ENCODE assay signal across 26 cellular contexts in the genomic region with DNA sequence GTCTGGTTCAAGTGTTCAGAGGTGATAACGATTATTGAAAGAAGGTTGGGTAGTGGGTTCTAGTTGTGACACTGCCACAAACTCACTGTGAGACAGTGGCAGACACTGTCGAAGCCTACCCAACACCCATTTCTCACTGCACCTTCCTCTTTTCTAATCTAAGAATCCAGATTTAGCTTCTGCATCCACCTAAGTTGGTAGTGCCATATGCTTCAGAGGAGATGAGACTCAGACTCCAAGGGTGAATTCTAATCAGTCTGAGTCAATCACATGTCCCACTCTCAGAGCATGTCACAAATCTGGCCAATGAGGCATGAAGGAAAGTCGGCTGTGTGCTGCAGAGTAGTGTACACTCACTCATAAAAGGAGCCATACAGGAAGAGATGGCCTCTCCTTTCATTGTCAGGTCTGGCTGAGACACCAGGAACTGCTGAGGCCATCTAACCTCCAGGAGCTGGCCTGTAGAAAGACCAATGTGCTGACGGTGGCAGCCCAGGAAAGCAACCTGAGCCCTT.
"Had no signal": no experiment of that assay in that cellular context is flagged by ENCODE, and none has a peak within 500 bp of the region (broad histone marks: within the 10 kb centered on the region; RNA-seq: fewer than 3 reads in every experiment).

No MANE protein-coding gene starts in this region.

- DNase-seq: activated B cell treated with CpG ODN at 0.5 μM for 24 hours; activated CD4-positive, alpha-beta memory T cell treated with anti-CD3 and anti-CD28 coated beads for 36 hours; activated CD4-positive, alpha-beta T cell treated with anti-CD3 and anti-CD28 coated beads for 36 hours; activated effector memory CD4-positive, alpha-beta T cell treated with Interleukin-2 at 50 U/mL for 16 hours; activated naive CD4-positive, alpha-beta T cell treated with anti-CD3 and anti-CD28 coated beads for 36 hours; activated naive CD8-positive, alpha-beta T cell treated with anti-CD3 and anti-CD28 coated beads, Interleukin-2, amount 10 ng/mL, durations not matched to agents 7 days and 5 days; activated T-cell treated with anti-CD3 and anti-CD28 coated beads, Interleukin-2, amount 50 U/mL, for 72 hours; amniotic stem cell; cortex of kidney; endodermal cell; heart left ventricle; islet precursor cell; lower lobe of right lung; mesendoderm; naive B cell; occipital lobe; posterior cingulate gyrus; small intestine; stimulated activated CD4-positive, alpha-beta T cell treated with anti-CD3 and anti-CD28 coated beads, Interleukin-2, amount 100 ng/mL, for 24 hours; T-helper 2 cell; transverse colon; uterus had no signal

- ATAC-seq: activated CD4-positive, alpha-beta T cell treated with anti-CD3 and anti-CD28 coated beads for 36 hours; gastroesophageal sphincter; heart left ventricle; left lobe of liver; lower lobe of right lung; sciatic nerve; stimulated activated effector memory CD8-positive, alpha-beta T cell treated with anti-CD3 and anti-CD28 coated beads, Interleukin-12 subunit alpha, Interleukin-12 subunit beta, amount 100 ng/mL, for 72 hours had no signal
